Comparison of ENCODE assay signal across 8 cellular contexts in genomic region chr15:44853304-44853950, GRCh38.
A peak's percentile ranks its signal among the peaks of the same experiment; 100 is the strongest.
DNase-seq lines count a peak whose midpoint lies in the region; ATAC-seq, FAIRE-seq and TF ChIP-seq lines count a peak whose summit lies in the region.
"Not testable (repeated sequence)": the region's sequence is repeated elsewhere in the genome, so short reads cannot be mapped to it uniquely, and the experiment has no call there.

No MANE protein-coding gene starts in this region.

- TF ChIP-seq POLR2A in A549 (IDR thresholded peaks at IDR 0.05; ENCODE audit: low read length); GM12878 (IDR thresholded peaks at IDR 0.05; ENCODE audit: low read depth, low read length): not testable (repeated sequence)

- H3K36me3 ChIP-seq in WERI-Rb-1; GM12878 (ENCODE audit: control insufficient read depth in 2 of 2, insufficient read depth in 2 of 2, low read length in 1 of 2): not testable (repeated sequence)

- H3K27ac ChIP-seq in A549; WERI-Rb-1; GM12878 (ENCODE audit: control insufficient read depth, insufficient read depth): not testable (repeated sequence)

- WGBS in A549 (ENCODE audit: missing lambda C conversion rate) = 1% methylated on average over 4 of the region's 4 CpGs
- 1% methylated on average over 4 of the region's 4 CpGs for WGBS in GM12878 (ENCODE audit: insufficient coverage, insufficient replicate concordance, low lambda C conversion rate, missing lambda C conversion rate)

- intact Hi-C loops in GM12878 (cut with micrococcal nuclease; ENCODE audit: unreplicated experiment) = loop anchor here (2.0 to 5.0 kb wide), 3 partner anchors 71 to 191 kb away; partner anchors contain the start of gene SPG11

- not testable (repeated sequence) for FAIRE-seq in A549 (lab: Jason Lieb, UNC)
- peak; percentile 31 for FAIRE-seq in GM12878 (lab: Jason Lieb, UNC)

- H3K4me3 ChIP-seq in A549 = peak overlapping the region; percentile 18; the same call in 1 of the 3 replicates
- not testable (repeated sequence) for H3K4me3 ChIP-seq in WERI-Rb-1 (ENCODE audit: low read depth, low read length); GM12878

- H3K9ac ChIP-seq in GM12878 (ENCODE audit: control insufficient read depth, insufficient read depth, low read length) = not testable (repeated sequence)

- CTCF ChIA-PET in A549 (lab: Yijun Ruan, JAX) = interaction anchor here (0.7 to 1.7 kb wide), 13 partner anchors 11 to 129 kb away, joined by 3 to 5 read pairs (median 3); no protein-coding TSS in a partner anchor
- CTCF ChIA-PET in GM12878 (lab: Yijun Ruan, JAX) = interaction anchor here (0.8 to 3.8 kb wide), 35 partner anchors 9 to 274 kb away, joined by 3 to 55 read pairs (median 5); partner anchors contain the start of genes SORD and TRIM69

- not testable (repeated sequence) for BruUV-seq in GM12878 (replicated peaks; lab: Mats Ljungman, UMichigan)

- RAD21 ChIA-PET in GM12878 (lab: Charles Lee; ENCODE audit: unreplicated experiment) = interaction anchor here (0.8 to 3.8 kb wide), 20 partner anchors 10 to 315 kb away, joined by 3 to 60 read pairs (median 4); partner anchors contain the start of gene SPG11

- DNase-seq in A549 (ENCODE audit: low read depth in 1 of 2, low spot score in 1 of 2) (peak; percentile 8 to 52), NCI-H226 (peak; percentile 32), WERI-Rb-1 (peak; percentile 53), GM12878 (ENCODE audit: low read depth, low spot score) (peak; percentile 41), iPS-NIHi7 (ENCODE audit: extremely low spot score) (peak; percentile 65)
- DNase-seq in stimulated activated CD4-positive, alpha-beta T cell treated with anti-CD3 and anti-CD28 coated beads, Interleukin-15, amount 100 ng/mL, for 1 hour (ENCODE audit: low read depth in 1 of 2, low spot score in 1 of 2) = peak; percentile 26 to 50

- H3K9me3 ChIP-seq in A549; WERI-Rb-1 (ENCODE audit: severe bottlenecking); GM12878 (replicated peaks; ENCODE audit: control insufficient read depth, insufficient read depth, low read length): not testable (repeated sequence)

- not testable (repeated sequence) for H4K20me1 ChIP-seq in GM12878 (ENCODE audit: control insufficient read depth, insufficient read depth)

- H3K79me2 ChIP-seq in GM12878 (ENCODE audit: control insufficient read depth, insufficient read depth, low read length) = not testable (repeated sequence)

- peak overlapping the region; percentile 76 for H2AFZ ChIP-seq in GM12878 (ENCODE audit: control insufficient read depth, low read depth, low read length)

- TF ChIP-seq EP300 in A549 (IDR thresholded peaks at IDR 0.05); GM12878 (IDR thresholded peaks at IDR 0.05; ENCODE audit: borderline replicate concordance in 1 of 2, control insufficient read depth in 1 of 2, low read depth in 2 of 2, low read length in 2 of 2): not testable (repeated sequence)

- TF ChIP-seq RAD21 in A549 (conservative IDR thresholded peaks at IDR 0.05 in 1 of 2, IDR thresholded peaks at IDR 0.05 in 1 of 2) = peak; percentile 48 to 70; a peak in 4 of 5 replicates
- TF ChIP-seq RAD21 in GM12878 (IDR thresholded peaks at IDR 0.05; ENCODE audit: insufficient read depth, low read depth, low read length) = peak; percentile 97

- in situ Hi-C loops in GM12878 (cut with MboI) = loop anchor here (10.0 kb wide), 1 partner anchor 171 kb away; the partner anchor contains the start of gene SORD

- peak; percentile 59 for TF ChIP-seq CTCF in A549 (IDR thresholded peaks at IDR 0.05)
- peak; percentile 92 for TF ChIP-seq CTCF in WERI-Rb-1 (IDR thresholded peaks at IDR 0.05; ENCODE audit: low read depth, low read length)
- peak; percentile 81 to 96 (median 92) for TF ChIP-seq CTCF in GM12878 (IDR thresholded peaks at IDR 0.05 in 2 of 3, conservative IDR thresholded peaks at IDR 0.05 in 1 of 3; ENCODE audit: control insufficient read depth in 2 of 3, extremely low read depth in 1 of 3, insufficient read depth in 1 of 3, low read depth in 3 of 3, low read length in 3 of 3)

- not testable (repeated sequence) for H3K27me3 ChIP-seq in WERI-Rb-1 (ENCODE audit: insufficient read depth, low read depth, severe bottlenecking); GM12878 (replicated peaks in 1 of 2; ENCODE audit: control insufficient read depth in 2 of 2, insufficient read depth in 2 of 2, low read length in 1 of 2)

- not testable (repeated sequence) for H3K4me1 ChIP-seq in A549; GM12878 (ENCODE audit: control insufficient read depth, insufficient read depth, low read length)

- POLR2A ChIA-PET in A549 (lab: Yijun Ruan, JAX); GM12878 (lab: Charles Lee): not testable (repeated sequence)

- SMC1A ChIA-PET in GM12878 (lab: Charles Lee; ENCODE audit: uncharacterized antibody, unreplicated experiment) = interaction anchor here (0.9 to 3.4 kb wide), 21 partner anchors 10 to 275 kb away, joined by 3 to 43 read pairs (median 5); partner anchors contain the start of gene SORD

- peak; percentile 65 to 94; a peak in 5 of 6 replicates for ATAC-seq in A549
- ATAC-seq in GM18499 (IDR thresholded peaks at IDR 0.05; ENCODE audit: insufficient read depth, unreplicated experiment) = peak; percentile 70
- ATAC-seq in HG03095 (IDR thresholded peaks at IDR 0.05; ENCODE audit: unreplicated experiment) = peak; percentile 68
- peak; percentile 97 for ATAC-seq in GM12878

- H3K4me2 ChIP-seq in A549 = peak overlapping the region; percentile 47
- H3K4me2 ChIP-seq in GM12878 (ENCODE audit: control insufficient read depth, insufficient read depth) = not testable (repeated sequence)

TF ChIP-seq in A549, 52 proteins besides CTCF, POLR2A, EP300 and RAD21:
- peak; percentile 42 for TF ChIP-seq SMC3 (IDR thresholded peaks at IDR 0.05)
TF ChIP-seq in A549: peak in this region for 1; not testable (repeated sequence) for 51.

TF ChIP-seq in GM12878, 131 proteins besides CTCF, POLR2A, EP300 and RAD21:
- TF ChIP-seq SMARCA5 (IDR thresholded peaks at IDR 0.05) (0 out of 2 replicates have a peak, but pooled peaks have one; percentile 12), CREM (IDR thresholded peaks at IDR 0.05; ENCODE audit: low read depth) (0 out of 2 replicates have a peak, but pooled peaks have one; percentile 12), SMC3 (IDR thresholded peaks at IDR 0.05; ENCODE audit: borderline replicate concordance, low read length) (peak; percentile 91), POU2F2 (IDR thresholded peaks at IDR 0.05; ENCODE audit: borderline replicate concordance, low read depth, low read length) (0 out of 3 replicates have a peak, but pooled peaks have one; percentile 28), BHLHE40 (IDR thresholded peaks at IDR 0.05; ENCODE audit: borderline replicate concordance in 1 of 2, low read depth in 2 of 2, low read length in 1 of 2) (0 out of 4 replicates have a peak, but pooled peaks of 1 of the 2 experiments have one; percentile 13), YY1 (IDR thresholded peaks at IDR 0.05; ENCODE audit: low read depth, low read length) (peak; percentile 78)
TF ChIP-seq in GM12878: peak in this region for 6; not testable (repeated sequence) for 125.
